ENCODE assay signal across 17 cellular contexts in genomic region chr7:98244871-98245270, GRCh38. TPM values are rescaled to one million over a fixed set of nuclear protein-coding genes. Genes with fewer than 3 reads are reported as not detected.
DNase-seq lines count a peak whose midpoint lies in the region; ATAC-seq and TF ChIP-seq lines count a peak whose summit lies in the region.
"Had no signal": no experiment of that assay in that cellular context is flagged by ENCODE, and none has a peak within 500 bp of the region (broad histone marks: within the 10 kb centered on the region; RNA-seq: fewer than 3 reads in every experiment).

No MANE protein-coding gene starts in this region.

- intact Hi-C loops in CD4-positive, alpha-beta T cell (cut with DNase I, micrococcal nuclease) = no loop called here
- intact Hi-C loops in body of pancreas (cut with DNase I) = no loop called here
- intact Hi-C loops in MCF 10A (cut with micrococcal nuclease) = no loop called here

- ATAC-seq in CD4-positive, alpha-beta T cell (ENCODE audit: poor library complexity) = no peak
- no peak for ATAC-seq in body of pancreas
- ATAC-seq in GM21576 (IDR thresholded peaks at IDR 0.05; ENCODE audit: unreplicated experiment) = no peak
- ATAC-seq: GM12878 had no signal

- peak overlapping the region; percentile 58 for H3K4me2 ChIP-seq in BLaER1
- H3K4me2 ChIP-seq in osteoblast (ENCODE audit: insufficient read depth, low read length) = no peak overlapping the region

- peak overlapping the region; percentile 7 for H3K27ac Mint-ChIP-seq in CD4-positive, alpha-beta T cell
- no peak overlapping the region for H3K27ac Mint-ChIP-seq in MCF 10A (ENCODE audit: low read depth, unreplicated experiment)
- H3K27ac Mint-ChIP-seq: HFFc6, IgD-negative memory B cell had no signal

- BruUV-seq in MCF 10A (replicated peaks; lab: Mats Ljungman, UMichigan) = no TSS peak

- DNase-seq in CD4-positive, alpha-beta T cell = no peak
- DNase-seq in body of pancreas = no peak
- peak; percentile 9 for DNase-seq in osteoblast (ENCODE audit: insufficient read length, low spot score, missing footprints)
- no peak for DNase-seq in MCF 10A (ENCODE audit: unreplicated experiment)
- DNase-seq in NCI-H1048 (lab: John Stamatoyannopoulos, UW) = no peak
- DNase-seq: Calu3; CD4-positive, CD25-positive, alpha-beta regulatory T cell; DMS79; GOT3; HFFc6 had no signal

- peaks cover 2% of the 10 kb centered on the region for H3K79me2 ChIP-seq in osteoblast (ENCODE audit: insufficient read depth, low read length)

- H3K27me3 Mint-ChIP-seq in CD4-positive, alpha-beta T cell = no peaks in the 10 kb centered on the region
- H3K27me3 Mint-ChIP-seq in MCF 10A (ENCODE audit: insufficient read depth, unreplicated experiment) = no peaks in the 10 kb centered on the region
- H3K27me3 Mint-ChIP-seq: CD4-positive, CD25-positive, alpha-beta regulatory T cell; IgD-negative memory B cell had no signal

- CTCF ChIA-PET in CD4-positive, alpha-beta T cell (lab: Charles Lee) = no interaction called here
- CTCF ChIA-PET in MCF 10A (lab: Yijun Ruan, JAX) = no interaction called here

- peaks cover 38% of the 10 kb centered on the region for H3K36me3 ChIP-seq in BLaER1
- H3K36me3 ChIP-seq in body of pancreas (replicated peaks in 1 of 2; ENCODE audit: insufficient read depth in 1 of 2, low read depth in 2 of 2) = peaks cover 0 to 2% of the 10 kb centered on the region in 2 donors
- H3K36me3 ChIP-seq in osteoblast (ENCODE audit: insufficient read depth, low read length) = peaks cover 10% of the 10 kb centered on the region
- H3K36me3 ChIP-seq: HAP-1 had no signal

- TF ChIP-seq CTCF in CD4-positive, alpha-beta T cell (IDR thresholded peaks at IDR 0.05) = no peak
- no peak for TF ChIP-seq CTCF in body of pancreas (IDR thresholded peaks at IDR 0.05)
- no peak for TF ChIP-seq CTCF in osteoblast (IDR thresholded peaks at IDR 0.05; ENCODE audit: extremely low read depth, low read depth, low read length)
- TF ChIP-seq CTCF in MCF 10A (IDR thresholded peaks at IDR 0.05; ENCODE audit: unreplicated experiment) = no peak

- H3K4me1 ChIP-seq in BLaER1 = peaks cover 70% of the 10 kb centered on the region
- peaks cover 37% of the 10 kb centered on the region for H3K4me1 ChIP-seq in body of pancreas
- no peaks in the 10 kb centered on the region for H3K4me1 ChIP-seq in osteoblast (ENCODE audit: insufficient read depth, low read length)
- H3K4me1 ChIP-seq: HAP-1 had no signal

- H3K4me1 Mint-ChIP-seq in CD4-positive, alpha-beta T cell (ENCODE audit: low read depth) = peaks cover 25% of the 10 kb centered on the region
- no peaks in the 10 kb centered on the region for H3K4me1 Mint-ChIP-seq in MCF 10A (ENCODE audit: insufficient read depth, unreplicated experiment)

- H3K9ac ChIP-seq in BLaER1 = no peak overlapping the region

- no peaks in the 10 kb centered on the region for H3K9me3 Mint-ChIP-seq in CD4-positive, alpha-beta T cell
- H3K9me3 Mint-ChIP-seq in MCF 10A (ENCODE audit: unreplicated experiment) = no peaks in the 10 kb centered on the region
- H3K9me3 Mint-ChIP-seq: CD4-positive, CD25-positive, alpha-beta regulatory T cell; HFFc6; IgD-negative memory B cell had no signal

- H3K4me3 ChIP-seq in BLaER1 = no peak overlapping the region
- H3K4me3 ChIP-seq in body of pancreas = no peak overlapping the region
- no peak overlapping the region for H3K4me3 ChIP-seq in osteoblast (ENCODE audit: insufficient read depth, low read length)
- H3K4me3 ChIP-seq: GM12878, HAP-1 had no signal

- 86 to 94% methylated on average over 7 to 13 of the region's 14 CpGs for WGBS in body of pancreas, 2 donors

- H3K9me3 ChIP-seq in BLaER1 (no peaks in the 10 kb centered on the region), body of pancreas (no peaks in the 10 kb centered on the region), osteoblast (ENCODE audit: low read depth, low read length) (no peaks in the 10 kb centered on the region)
- H3K9me3 ChIP-seq in CD4-positive, alpha-beta T cell (ENCODE audit: control insufficient read depth, low read length) = no peaks in the 10 kb centered on the region
- H3K9me3 ChIP-seq: HAP-1 had no signal

- POLR2A ChIA-PET in CD4-positive, alpha-beta T cell (lab: Charles Lee) = no interaction called here
- POLR2A ChIA-PET in MCF 10A (lab: Yijun Ruan, JAX) = no interaction called here

- H4K20me1 ChIP-seq in BLaER1 (peaks cover 22% of the 10 kb centered on the region; the same call in 1 of the 2 replicates), osteoblast (ENCODE audit: insufficient read depth, low read length) (no peaks in the 10 kb centered on the region)

- no peak for TF ChIP-seq POLR2A in body of pancreas (IDR thresholded peaks at IDR 0.05)

- no peak overlapping the region for H3K4me3 Mint-ChIP-seq in CD4-positive, alpha-beta T cell
- H3K4me3 Mint-ChIP-seq in MCF 10A (ENCODE audit: unreplicated experiment) = no peak overlapping the region
- H3K4me3 Mint-ChIP-seq: HFFc6, IgD-negative memory B cell had no signal

- 0 out of 2 replicates have a peak overlapping the region, but pooled peaks have one; percentile 44 for H3K27ac ChIP-seq in BLaER1
- H3K27ac ChIP-seq in CD4-positive, alpha-beta T cell (ENCODE audit: low read depth, low read length) = no peak overlapping the region
- H3K27ac ChIP-seq in body of pancreas = peak overlapping the region; percentile 78 to 91 (median 86)
- H3K27ac ChIP-seq in osteoblast (ENCODE audit: low read depth, low read length) = no peak overlapping the region

- peaks cover 67% of the 10 kb centered on the region for H3K36me3 Mint-ChIP-seq in CD4-positive, alpha-beta T cell (ENCODE audit: low read depth)
- H3K36me3 Mint-ChIP-seq in MCF 10A (ENCODE audit: insufficient read depth, unreplicated experiment) = peaks cover 6% of the 10 kb centered on the region

- no peaks in the 10 kb centered on the region for H3K27me3 ChIP-seq in BLaER1
- H3K27me3 ChIP-seq in CD4-positive, alpha-beta T cell (ENCODE audit: control insufficient read depth, insufficient read depth, low read length) = no peaks in the 10 kb centered on the region
- H3K27me3 ChIP-seq in body of pancreas = no peaks in the 10 kb centered on the region
- no peaks in the 10 kb centered on the region for H3K27me3 ChIP-seq in osteoblast (ENCODE audit: insufficient read depth, low read length)

- H2AFZ ChIP-seq in osteoblast (ENCODE audit: low read length) = no peak overlapping the region

RNA-seq across cellular contexts. Expression of gene TECPR1, which starts 7.2 kb away (rescaled TPM):
- 10 to 100 TPM; 85.9 to 90.4 TPM for total RNA-seq in CD4-positive, alpha-beta T cell
- 10 to 100 TPM; 19.7 to 28.3 TPM for total RNA-seq in body of pancreas
- 20.3 and 22.4 TPM in 2 replicates for total RNA-seq in osteoblast
- total RNA-seq in MCF 10A (2022) = 15.4 and 21.1 TPM in 2 replicates

RNA-seq across cellular contexts. Expression of gene BHLHA15, which starts 33.6 kb away (rescaled TPM):
- total RNA-seq in CD4-positive, alpha-beta T cell = not detected
- total RNA-seq in body of pancreas (100 to 1,000 TPM; 247 to 584 TPM), osteoblast (not detected in 2 replicates), MCF 10A (2022) (3.2 and 6.0 TPM in 2 replicates)
- total RNA-seq: CD4-positive, CD25-positive, alpha-beta regulatory T cell; G401; HT1080 had no signal

RNA-seq across cellular contexts. Expression of gene BRI3, which starts 36.6 kb away (rescaled TPM):
- total RNA-seq in CD4-positive, alpha-beta T cell = 10 to 100 TPM; 68.0 to 76.5 TPM
- 10 to 100 TPM; 29.0 to 44.9 TPM for total RNA-seq in body of pancreas
- total RNA-seq in osteoblast = 95.9 and 113 TPM in 2 replicates
- 154 and 246 TPM in 2 replicates for total RNA-seq in MCF 10A (2022)

Comparison
In these comparisons a context has a peak if more than half of its experiments do, and no peak if none do; other contexts are left out.
1. H3K27ac ChIP-seq: peak in BLaER1 (single experiment) and body of pancreas (4 of 4); none in CD4-positive, alpha-beta T cell (single experiment) and osteoblast (single experiment).
2. RNA of gene BHLHA15, which starts 33.6 kb away (total RNA-seq): 247 to 584 TPM in body of pancreas; 3.2 to 6.0 TPM in MCF 10A, not detected in CD4-positive, alpha-beta T cell and not detected in osteoblast; every median in the first group is over 10 times any median in the second.